In genomic region chr9:109910616-109911568, GRCh38 we compare ENCODE assay signal across 10 cellular contexts.
A peak's percentile ranks its signal among the peaks of the same experiment; 100 is the strongest.
DNase-seq lines count a peak whose midpoint lies in the region; ATAC-seq and TF ChIP-seq lines count a peak whose summit lies in the region.
"Had no signal": no experiment of that assay in that cellular context is flagged by ENCODE, and none has a peak within 500 bp of the region (broad histone marks: within the 10 kb centered on the region; RNA-seq: fewer than 3 reads in every experiment).

No MANE protein-coding gene starts in this region.

- no peaks in the 10 kb centered on the region for H3F3A ChIP-seq in smooth muscle cell (ENCODE audit: low read depth)

- ATAC-seq in GM19035 (IDR thresholded peaks at IDR 0.05; ENCODE audit: unreplicated experiment): no peak

- no peak for TF ChIP-seq CTCF in HFFc6 (IDR thresholded peaks at IDR 0.05)
- TF ChIP-seq CTCF in right atrium auricular region (IDR thresholded peaks at IDR 0.05): no peak
- TF ChIP-seq CTCF in smooth muscle cell (IDR thresholded peaks at IDR 0.05; ENCODE audit: borderline replicate concordance, insufficient read depth, poor library complexity, severe bottlenecking): no peak

- no peaks in the 10 kb centered on the region for H3K27me3 Mint-ChIP-seq in HFFc6 (ENCODE audit: insufficient read depth)

- H3K4me1 Mint-ChIP-seq in HFFc6 (ENCODE audit: low read depth): peaks cover 15% of the 10 kb centered on the region
- H3K4me1 Mint-ChIP-seq: activated naive CD8-positive, alpha-beta T cell treated with anti-CD3 and anti-CD28 coated beads, Interleukin-2, amount 10 ng/mL, durations not matched to agents 7 days and 5 days had no signal

- H3K4me1 ChIP-seq in right atrium auricular region (peaks cover 0 to 80% of the 10 kb centered on the region in 2 donors), smooth muscle cell (ENCODE audit: low read depth) (peaks cover 5% of the 10 kb centered on the region), SJCRH30 (no peaks in the 10 kb centered on the region)

- 75% methylated on average over 8 of the region's 8 CpGs for whole genome bisulfite sequencing in smooth muscle cell (ENCODE audit: low lambda C conversion rate)

- peaks cover 21% of the 10 kb centered on the region for H4K20me1 ChIP-seq in smooth muscle cell (ENCODE audit: low read depth)

- H3K27ac ChIP-seq in right atrium auricular region (peak overlapping the region; percentile 26 to 46), smooth muscle cell (ENCODE audit: low read depth) (peak overlapping the region; percentile 76), SJCRH30 (no peak overlapping the region)

- H3K9me3 ChIP-seq in right atrium auricular region: no peaks in the 10 kb centered on the region
- no peaks in the 10 kb centered on the region for H3K9me3 ChIP-seq in smooth muscle cell (replicated peaks; ENCODE audit: low read depth)
- no peaks in the 10 kb centered on the region for H3K9me3 ChIP-seq in SJCRH30 (replicated peaks)

- CTCF ChIA-PET in HEK293T (lab: Yijun Ruan, JAX): no interaction called here

- H2AFZ ChIP-seq in smooth muscle cell (ENCODE audit: low read depth): no peak overlapping the region

- H3K79me2 ChIP-seq in smooth muscle cell (ENCODE audit: low read depth): no peaks in the 10 kb centered on the region

- POLR2A ChIA-PET in HEK293T (lab: Yijun Ruan, JAX): no interaction called here

- no peak overlapping the region for H3K27ac Mint-ChIP-seq in HFFc6
- H3K27ac Mint-ChIP-seq: activated naive CD8-positive, alpha-beta T cell treated with anti-CD3 and anti-CD28 coated beads, Interleukin-2, amount 10 ng/mL, durations not matched to agents 7 days and 5 days had no signal

- no peak overlapping the region for H3K4me3 ChIP-seq in right atrium auricular region
- no peak overlapping the region for H3K4me3 ChIP-seq in smooth muscle cell
- no peak overlapping the region for H3K4me3 ChIP-seq in SJCRH30

- H3K4me2 ChIP-seq in smooth muscle cell: no peak overlapping the region

- H3K9me3 Mint-ChIP-seq in HFFc6: no peaks in the 10 kb centered on the region
- H3K9me3 Mint-ChIP-seq: activated naive CD8-positive, alpha-beta T cell treated with anti-CD3 and anti-CD28 coated beads, Interleukin-2, amount 10 ng/mL, durations not matched to agents 7 days and 5 days had no signal

- H3K36me3 Mint-ChIP-seq in HFFc6 (ENCODE audit: low read depth): no peaks in the 10 kb centered on the region
- H3K36me3 Mint-ChIP-seq: activated naive CD8-positive, alpha-beta T cell treated with anti-CD3 and anti-CD28 coated beads, Interleukin-2, amount 10 ng/mL, durations not matched to agents 7 days and 5 days had no signal

- peak overlapping the region; percentile 17 for H3K9ac ChIP-seq in smooth muscle cell (ENCODE audit: low read depth)

- H3K27me3 ChIP-seq in right atrium auricular region: no peaks in the 10 kb centered on the region
- H3K27me3 ChIP-seq in smooth muscle cell (ENCODE audit: low read depth): no peaks in the 10 kb centered on the region
- no peaks in the 10 kb centered on the region for H3K27me3 ChIP-seq in SJCRH30

- H3K36me3 ChIP-seq in right atrium auricular region: no peaks in the 10 kb centered on the region
- H3K36me3 ChIP-seq in smooth muscle cell (ENCODE audit: low read depth): no peaks in the 10 kb centered on the region
- peaks cover 31% of the 10 kb centered on the region for H3K36me3 ChIP-seq in SJCRH30

- peak; percentile 76 for DNase-seq in HFFc6
- DNase-seq in amniotic epithelial cell (ENCODE audit: low read depth): peak; percentile 62
- DNase-seq in right atrium auricular region (ENCODE audit: low spot score): no peak
- DNase-seq in smooth muscle cell (lab: John Stamatoyannopoulos, UW; ENCODE audit: unreplicated experiment): no peak
- DNase-seq in SJCRH30: no peak
- no peak for DNase-seq in HEK293T (ENCODE audit: extremely low spot score)
- DNase-seq in NCI-H446 (lab: John Stamatoyannopoulos, UW): no peak
- DNase-seq: activated naive CD8-positive, alpha-beta T cell treated with anti-CD3 and anti-CD28 coated beads, Interleukin-2, amount 10 ng/mL, durations not matched to agents 7 days and 5 days; NCI-H446 treated with DMSO at 0.1 percent for 48 hours had no signal

- H3K4me3 Mint-ChIP-seq in HFFc6: no peak overlapping the region
- H3K4me3 Mint-ChIP-seq: activated naive CD8-positive, alpha-beta T cell treated with anti-CD3 and anti-CD28 coated beads, Interleukin-2, amount 10 ng/mL, durations not matched to agents 7 days and 5 days had no signal

TF ChIP-seq in HEK293T, 16 proteins besides CTCF, POLR2A, EP300 and RAD21:
- no peak for TF ChIP-seq BHLHE40 (IDR thresholded peaks at IDR 0.05; ENCODE audit: borderline replicate concordance)
- no peak for TF ChIP-seq ZNF384 (IDR thresholded peaks at IDR 0.05)
- no peak for TF ChIP-seq L3MBTL2 (conservative IDR thresholded peaks at IDR 0.05)
- no peak for TF ChIP-seq LEF1 (IDR thresholded peaks at IDR 0.05; ENCODE audit: borderline replicate concordance)
- TF ChIP-seq ARNT (IDR thresholded peaks at IDR 0.05): no peak
- no peak for TF ChIP-seq PKNOX1 (IDR thresholded peaks at IDR 0.05)
TF ChIP-seq in HEK293T: peak in this region for 0.

Comparison
In these comparisons a context has a peak if more than half of its experiments do, and no peak if none do; other contexts are left out.
1. DNase-seq: peak in HFFc6 (single experiment) and amniotic epithelial cell (single experiment); none in right atrium auricular region (single experiment), smooth muscle cell (single experiment), SJCRH30 (0 of 2), HEK293T (single experiment) and NCI-H446 (0 of 2).